1 cellular context compared by ENCODE assay signal in genomic region chr19:45681391-45682015, GRCh38.
TF ChIP-seq lines count a peak whose summit lies in the region.

No MANE protein-coding gene starts in this region.

TF ChIP-seq in K562, 482 proteins besides CTCF, POLR2A, EP300 and RAD21 (continued from another document and continues in another):
- TF ChIP-seq ETS1 (conservative IDR thresholded peaks at IDR 0.05; ENCODE audit: control insufficient read depth, low read depth, low read length) (peak; percentile 67; the same call in 1 of the 2 replicates), ATF7 (IDR thresholded peaks at IDR 0.05) (peak; percentile 35; the same call in 1 of the 2 replicates), PYGO2 (tag; IDR thresholded peaks at IDR 0.05) (no peak), TAF7 (tag; IDR thresholded peaks at IDR 0.05) (no peak), MAX (CRISPR knock-in tag; IDR thresholded peaks at IDR 0.05) (no peak; the same call in 1 of the 2 replicates), TBL1XR1 (IDR thresholded peaks at IDR 0.05; ENCODE audit: low read length in 2 of 2) (no peak), ZNF655 (CRISPR knock-in tag; IDR thresholded peaks at IDR 0.05) (no peak), KAT2B (IDR thresholded peaks at IDR 0.05; ENCODE audit: low read depth, low read length) (no peak), ZNF184 (CRISPR knock-in tag; IDR thresholded peaks at IDR 0.05) (no peak), ZBTB1 (CRISPR knock-in tag; IDR thresholded peaks at IDR 0.05; ENCODE audit: borderline replicate concordance, low read depth) (no peak), ZNF175 (CRISPR knock-in tag; IDR thresholded peaks at IDR 0.05; ENCODE audit: low read depth) (no peak), MEF2A (IDR thresholded peaks at IDR 0.05; ENCODE audit: control insufficient read depth, low read depth, low read length) (no peak), ZNF395 (CRISPR knock-in tag; IDR thresholded peaks at IDR 0.05) (no peak), MED1 (CRISPR knock-in tag; IDR thresholded peaks at IDR 0.05; ENCODE audit: borderline replicate concordance) (no peak), SETDB1 (IDR thresholded peaks at IDR 0.05; ENCODE audit: low read length) (no peak), HNRNPL (IDR thresholded peaks at IDR 0.05; ENCODE audit: low read depth, low read length) (peak; percentile 71; the same call in 1 of the 2 replicates), PTRF (tag; IDR thresholded peaks at IDR 0.05) (no peak), L3MBTL2 (IDR thresholded peaks at IDR 0.05) (no peak), U2AF1 (optimal IDR thresholded peaks at IDR 0.05; ENCODE audit: low read depth, low read length) (no peak), IFI16 (CRISPR knock-in tag; IDR thresholded peaks at IDR 0.05) (no peak), ATF6 (CRISPR knock-in tag; IDR thresholded peaks at IDR 0.05) (no peak), ZNF449 (CRISPR knock-in tag; IDR thresholded peaks at IDR 0.05) (no peak), XRCC3 (IDR thresholded peaks at IDR 0.05) (no peak), CREB1 (IDR thresholded peaks at IDR 0.05) (no peak; the same call in 1 of the 2 replicates), CREB1 (CRISPR knock-in tag; IDR thresholded peaks at IDR 0.05) (no peak; the same call in 1 of the 2 replicates), CHD7 (IDR thresholded peaks at IDR 0.05; ENCODE audit: low read depth, low read length) (no peak), ZNF41 (CRISPR knock-in tag; conservative IDR thresholded peaks at IDR 0.05) (no peak), NR3C1 (CRISPR knock-in tag; IDR thresholded peaks at IDR 0.05) (no peak), CCAR2 (IDR thresholded peaks at IDR 0.05; ENCODE audit: low read depth, low read length) (no peak), CUX1 (CRISPR knock-in tag; IDR thresholded peaks at IDR 0.05) (no peak), CAMTA2 (CRISPR knock-in tag; conservative IDR thresholded peaks at IDR 0.05) (no peak; the same call in 1 of the 2 replicates), SRSF7 (optimal IDR thresholded peaks at IDR 0.05; ENCODE audit: low read depth, low read length) (no peak), MECOM (CRISPR knock-in tag; IDR thresholded peaks at IDR 0.05) (no peak), ZNF133 (CRISPR knock-in tag; IDR thresholded peaks at IDR 0.05) (no peak), ZNF311 (CRISPR knock-in tag; IDR thresholded peaks at IDR 0.05) (no peak), PTTG1 (tag; IDR thresholded peaks at IDR 0.05; ENCODE audit: low read depth) (no peak), ZNF3 (CRISPR knock-in tag; IDR thresholded peaks at IDR 0.05) (no peak), RBM22 (IDR thresholded peaks at IDR 0.05; ENCODE audit: low read depth, low read length, poor library complexity, severe bottlenecking) (peak; percentile 74)
